In the genomic region with DNA sequence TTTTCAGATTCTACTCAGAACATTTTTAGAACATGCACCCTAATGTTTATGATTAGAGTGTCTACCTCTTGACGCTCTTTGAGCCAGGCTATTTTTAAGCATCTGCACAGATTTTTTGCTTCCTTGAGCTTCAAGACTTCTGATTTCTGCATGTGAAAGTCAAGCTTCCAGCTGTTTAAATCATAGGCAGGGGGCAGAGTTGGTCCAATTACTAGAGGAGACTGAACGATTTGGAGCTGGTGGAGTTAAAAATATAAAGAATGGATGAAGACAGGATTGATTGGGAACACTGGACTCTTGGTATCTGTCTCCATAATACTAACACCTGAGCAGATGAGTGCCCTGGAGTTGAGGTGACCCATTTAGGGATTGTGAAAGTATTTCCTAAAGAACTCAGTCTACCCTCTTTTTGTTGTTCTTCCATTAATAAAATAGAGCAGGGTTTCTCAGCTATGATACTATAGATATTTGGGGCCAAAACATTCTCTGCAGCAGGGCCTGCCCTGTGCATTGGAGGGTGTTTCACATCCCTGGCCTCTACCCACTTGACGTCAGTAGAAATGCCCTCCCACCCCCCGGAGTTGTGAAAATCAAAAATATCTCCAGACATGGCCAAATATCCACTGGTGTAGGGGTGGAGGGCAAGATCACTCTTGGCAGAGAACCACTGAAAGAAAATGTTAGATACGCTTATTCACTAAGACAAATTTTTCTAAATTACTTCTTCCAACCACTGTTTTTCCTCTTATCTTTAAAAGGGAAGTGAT, we compare ENCODE assay signal across 1 cellular context.
TF ChIP-seq lines count a peak whose summit lies in the region.

No MANE protein-coding gene starts in this region.

TF ChIP-seq in H1, 55 proteins besides CTCF, POLR2A, EP300 and RAD21:
- no peak for TF ChIP-seq ASH2L (IDR thresholded peaks at IDR 0.05; ENCODE audit: low read length)
- TF ChIP-seq GABPA (IDR thresholded peaks at IDR 0.05; ENCODE audit: borderline replicate concordance, insufficient read depth, low read length), result no peak
- TF ChIP-seq NRF1 (IDR thresholded peaks at IDR 0.05; ENCODE audit: low read depth, low read length), result no peak
- TF ChIP-seq SIX5 (IDR thresholded peaks at IDR 0.05; ENCODE audit: low read depth, low read length), result no peak
- no peak for TF ChIP-seq HDAC6 (IDR thresholded peaks at IDR 0.05; ENCODE audit: low read depth, low read length)
- TF ChIP-seq KDM5A (IDR thresholded peaks at IDR 0.05; ENCODE audit: low read length), result no peak
- no peak for TF ChIP-seq FOSL1 (IDR thresholded peaks at IDR 0.05; ENCODE audit: insufficient read depth, low read depth, low read length)
TF ChIP-seq in H1: peak in this region for 0.
